ENCODE assay signal across 14 cellular contexts in the genomic region with DNA sequence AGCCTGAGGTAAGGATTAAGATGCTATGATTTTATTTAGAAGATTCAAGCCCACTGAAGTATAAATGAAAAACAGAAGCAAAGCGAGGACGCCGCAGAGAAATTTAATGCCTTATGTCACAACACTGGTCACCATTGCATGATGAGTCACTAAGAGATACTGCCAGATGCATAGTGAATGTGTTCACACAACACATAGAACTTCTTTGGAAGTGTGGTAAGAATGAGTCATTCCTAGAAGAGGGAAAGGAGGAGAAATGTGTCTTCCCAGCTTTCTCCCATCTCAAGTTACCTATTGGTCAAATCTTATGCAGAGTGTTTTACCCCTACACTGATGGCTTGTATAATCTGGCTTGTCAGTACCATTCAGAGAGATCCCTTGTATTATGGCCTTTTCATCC.
DNase-seq lines count a peak whose midpoint lies in the region; ATAC-seq and TF ChIP-seq lines count a peak whose summit lies in the region.
"Had no signal": no experiment of that assay in that cellular context is flagged by ENCODE, and none has a peak within 500 bp of the region (broad histone marks: within the 10 kb centered on the region; RNA-seq: fewer than 3 reads in every experiment).

No MANE protein-coding gene starts in this region.

- H3K27me3 ChIP-seq in adipocyte (replicated peaks; ENCODE audit: control insufficient read depth, insufficient read depth, low read length) = no peaks in the 10 kb centered on the region
- no peaks in the 10 kb centered on the region for H3K27me3 ChIP-seq in CD8-positive, alpha-beta T cell (ENCODE audit: insufficient read depth, low read length)

- H3K9me3 ChIP-seq in adipocyte (ENCODE audit: control insufficient read depth, low read length) = no peaks in the 10 kb centered on the region
- no peaks in the 10 kb centered on the region for H3K9me3 ChIP-seq in CD8-positive, alpha-beta T cell (ENCODE audit: low read length)
- H3K9me3 ChIP-seq: thoracic aorta had no signal

- no peak for ATAC-seq in CD8-positive, alpha-beta T cell
- no peak for ATAC-seq in activated CD8-positive, alpha-beta T cell treated with anti-CD3 and anti-CD28 coated beads for 36 hours
- no peak for ATAC-seq in GM18498 (IDR thresholded peaks at IDR 0.05; ENCODE audit: unreplicated experiment)

- CTCF ChIA-PET in CD8-positive, alpha-beta T cell (lab: Charles Lee) = no interaction called here
- CTCF ChIA-PET in activated CD8-positive, alpha-beta T cell treated with anti-CD3 and anti-CD28 coated beads for 36 hours (lab: Charles Lee) = no interaction called here

- no peaks in the 10 kb centered on the region for H3K9me3 Mint-ChIP-seq in CD8-positive, alpha-beta T cell
- H3K9me3 Mint-ChIP-seq in activated CD8-positive, alpha-beta T cell treated with anti-CD3 and anti-CD28 coated beads for 36 hours = no peaks in the 10 kb centered on the region
- H3K9me3 Mint-ChIP-seq: activated B cell treated with CpG ODN at 0.5 μM for 24 hours had no signal

- H3K4me1 ChIP-seq in adipocyte (ENCODE audit: control insufficient read depth, insufficient read depth, low read length) = no peaks in the 10 kb centered on the region
- no peaks in the 10 kb centered on the region for H3K4me1 ChIP-seq in CD8-positive, alpha-beta T cell (ENCODE audit: insufficient read depth, low read length)

- H3K9ac ChIP-seq in adipocyte (ENCODE audit: low read length) = no peak overlapping the region

- no peak overlapping the region for H3K4me3 Mint-ChIP-seq in CD8-positive, alpha-beta T cell
- no peak overlapping the region for H3K4me3 Mint-ChIP-seq in activated CD8-positive, alpha-beta T cell treated with anti-CD3 and anti-CD28 coated beads for 36 hours
- H3K4me3 Mint-ChIP-seq: activated B cell treated with CpG ODN at 0.5 μM for 24 hours; CD4-positive, alpha-beta T cell had no signal

- no peak overlapping the region for H3K27ac ChIP-seq in CD8-positive, alpha-beta T cell (ENCODE audit: low read depth, low read length)
- H3K27ac ChIP-seq: thoracic aorta had no signal

- intact Hi-C loops in CD8-positive, alpha-beta T cell (cut with DNase I, micrococcal nuclease) = no loop called here
- intact Hi-C loops in activated CD8-positive, alpha-beta T cell treated with anti-CD3 and anti-CD28 coated beads for 36 hours (cut with micrococcal nuclease) = no loop called here

- POLR2A ChIA-PET in CD8-positive, alpha-beta T cell (lab: Charles Lee) = no interaction called here
- POLR2A ChIA-PET in activated CD8-positive, alpha-beta T cell treated with anti-CD3 and anti-CD28 coated beads for 36 hours (lab: Charles Lee) = no interaction called here

- H3K4me1 Mint-ChIP-seq in CD8-positive, alpha-beta T cell (ENCODE audit: low read depth) = no peaks in the 10 kb centered on the region
- H3K4me1 Mint-ChIP-seq in activated CD8-positive, alpha-beta T cell treated with anti-CD3 and anti-CD28 coated beads for 36 hours (ENCODE audit: low read depth) = no peaks in the 10 kb centered on the region
- H3K4me1 Mint-ChIP-seq: activated B cell treated with CpG ODN at 0.5 μM for 24 hours had no signal

- no peak overlapping the region for H3K4me3 ChIP-seq in adipocyte (ENCODE audit: low read length)
- H3K4me3 ChIP-seq in CD8-positive, alpha-beta T cell (ENCODE audit: low read depth, low read length) = no peak overlapping the region
- H3K4me3 ChIP-seq: thoracic aorta had no signal

- H3K36me3 ChIP-seq in adipocyte (ENCODE audit: control insufficient read depth, insufficient read depth, low read length, severe bottlenecking) = no peaks in the 10 kb centered on the region
- H3K36me3 ChIP-seq in CD8-positive, alpha-beta T cell (ENCODE audit: insufficient read depth, low read length) = no peaks in the 10 kb centered on the region
- H3K36me3 ChIP-seq: thoracic aorta had no signal

- DNase-seq in COLO829 (ENCODE audit: low spot score) (peak; percentile 54), adipocyte (ENCODE audit: low read depth) (peak; percentile 89), iPS-NIHi7 (ENCODE audit: extremely low spot score) (peak; percentile 26), NCI-H2081 treated with DMSO at 0.1 percent for 48 hours (lab: John Stamatoyannopoulos, UW) (no peak)
- no peak for DNase-seq in CD8-positive, alpha-beta T cell
- no peak for DNase-seq in activated CD8-positive, alpha-beta T cell treated with anti-CD3 and anti-CD28 coated beads for 36 hours
- DNase-seq: activated B cell treated with CpG ODN at 0.5 μM for 24 hours; activated effector memory CD4-positive, alpha-beta T cell treated with anti-CD3 and anti-CD28 coated beads, Interleukin-2, amount 50 U/mL, for 16 hours; CD4-positive, alpha-beta T cell; NCI-H1092 treated with DMSO at 0.1 percent for 48 hours; nucleus accumbens had no signal

- H3K27me3 Mint-ChIP-seq in CD8-positive, alpha-beta T cell (ENCODE audit: low read depth) = no peaks in the 10 kb centered on the region
- no peaks in the 10 kb centered on the region for H3K27me3 Mint-ChIP-seq in activated CD8-positive, alpha-beta T cell treated with anti-CD3 and anti-CD28 coated beads for 36 hours
- H3K27me3 Mint-ChIP-seq: activated B cell treated with CpG ODN at 0.5 μM for 24 hours; CD4-positive, alpha-beta T cell had no signal

- H3K27ac Mint-ChIP-seq in CD8-positive, alpha-beta T cell = no peak overlapping the region
- H3K27ac Mint-ChIP-seq in activated CD8-positive, alpha-beta T cell treated with anti-CD3 and anti-CD28 coated beads for 36 hours = no peak overlapping the region
- H3K27ac Mint-ChIP-seq: activated B cell treated with CpG ODN at 0.5 μM for 24 hours; CD4-positive, alpha-beta T cell had no signal

- no peak for TF ChIP-seq RAD21 in Ishikawa (IDR thresholded peaks at IDR 0.05; ENCODE audit: low read depth)

- no peaks in the 10 kb centered on the region for H3K36me3 Mint-ChIP-seq in CD8-positive, alpha-beta T cell
- no peaks in the 10 kb centered on the region for H3K36me3 Mint-ChIP-seq in activated CD8-positive, alpha-beta T cell treated with anti-CD3 and anti-CD28 coated beads for 36 hours (ENCODE audit: low read depth)

- no peak for TF ChIP-seq EP300 in Ishikawa (IDR thresholded peaks at IDR 0.05; ENCODE audit: borderline replicate concordance)

- no peak for TF ChIP-seq CTCF in CD8-positive, alpha-beta T cell (IDR thresholded peaks at IDR 0.05)
- TF ChIP-seq CTCF in activated CD8-positive, alpha-beta T cell treated with anti-CD3 and anti-CD28 coated beads for 36 hours (IDR thresholded peaks at IDR 0.05) = no peak

TF ChIP-seq in Ishikawa, 13 proteins besides CTCF, POLR2A, EP300 and RAD21:
- TF ChIP-seq CEBPB (IDR thresholded peaks at IDR 0.05) (peak; percentile 29; the same call in 1 of the 2 replicates), TEAD4 (IDR thresholded peaks at IDR 0.05) (no peak)

Comparison
In these comparisons a context has a peak if more than half of its experiments do, and no peak if none do; other contexts are left out.
1. DNase-seq: peak in COLO829 (single experiment), adipocyte (single experiment) and iPS-NIHi7 (single experiment); none in CD8-positive, alpha-beta T cell (0 of 7), activated CD8-positive, alpha-beta T cell treated with anti-CD3 and anti-CD28 coated beads for 36 hours (single experiment) and NCI-H2081 treated with DMSO at 0.1 percent for 48 hours (single experiment).